ENCODE assay signal across 8 cellular contexts in the genomic region with DNA sequence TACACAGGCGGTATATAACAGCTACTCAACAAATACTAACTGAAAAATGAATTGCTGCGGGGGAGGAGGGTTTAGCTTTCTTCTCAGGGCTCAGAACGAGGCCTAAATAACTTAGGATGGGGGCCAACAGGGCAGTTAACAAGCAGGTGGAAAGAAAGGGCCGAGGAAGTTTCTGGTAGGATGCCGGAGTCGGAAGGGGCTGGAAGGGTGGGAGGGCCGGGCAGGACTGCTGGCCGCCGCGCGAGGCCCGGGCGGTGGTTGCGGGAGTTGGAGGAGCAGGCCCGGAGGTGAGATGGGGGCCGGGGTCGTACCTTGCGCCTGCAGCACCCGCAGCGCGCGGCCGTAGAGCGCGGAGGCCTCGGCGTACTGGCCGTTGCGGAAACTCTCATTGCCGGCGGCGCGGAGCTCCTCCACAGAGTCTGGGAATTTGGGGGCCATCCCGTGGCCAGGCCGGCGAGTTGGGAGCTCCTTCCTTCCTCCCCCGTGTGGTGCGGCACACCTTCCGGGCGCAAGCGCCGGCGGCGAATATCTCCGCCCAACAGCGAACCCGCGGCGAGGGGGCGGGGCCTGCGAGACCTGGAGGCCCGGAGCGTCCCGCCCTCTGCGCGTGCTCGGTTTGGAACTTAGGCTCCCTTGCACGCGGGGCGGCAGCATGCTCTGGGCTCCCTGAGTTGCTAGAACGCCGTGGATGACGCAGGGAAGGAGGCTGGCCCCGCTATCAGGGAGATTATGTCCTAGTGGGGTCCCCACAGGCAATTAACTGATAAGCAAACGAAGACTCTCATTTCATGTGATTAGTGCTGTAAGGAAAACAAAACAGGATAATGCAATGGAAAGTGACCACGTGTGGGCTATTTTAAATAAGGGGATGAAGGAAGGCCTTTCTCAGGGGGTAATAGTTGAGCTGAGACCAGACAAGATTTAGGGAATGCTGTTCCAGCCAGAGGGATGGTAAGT. TPM values are rescaled to one million over a fixed set of nuclear protein-coding genes. Genes with fewer than 3 reads are reported as not detected.
DNase-seq lines count a peak whose midpoint lies in the region; ATAC-seq and TF ChIP-seq lines count a peak whose summit lies in the region.

A gene with protein sequence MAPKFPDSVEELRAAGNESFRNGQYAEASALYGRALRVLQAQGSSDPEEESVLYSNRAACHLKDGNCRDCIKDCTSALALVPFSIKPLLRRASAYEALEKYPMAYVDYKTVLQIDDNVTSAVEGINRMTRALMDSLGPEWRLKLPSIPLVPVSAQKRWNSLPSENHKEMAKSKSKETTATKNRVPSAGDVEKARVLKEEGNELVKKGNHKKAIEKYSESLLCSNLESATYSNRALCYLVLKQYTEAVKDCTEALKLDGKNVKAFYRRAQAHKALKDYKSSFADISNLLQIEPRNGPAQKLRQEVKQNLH (minus strand): TSS at position 502 of the 957 bp plus-strand sequence. CDS start 64 bp downstream, at position 438.

- H3K9me3 ChIP-seq in SK-N-SH (no peaks in the 10 kb centered on the region), gastroesophageal sphincter (no peaks in the 10 kb centered on the region)

- H3F3A ChIP-seq in SK-N-SH (replicated peaks; ENCODE audit: insufficient read depth) = peaks cover 26% of the 10 kb centered on the region

- H3K4me2 ChIP-seq in SK-N-SH = peak within 1 kb of the TSS; percentile 96

- CTCF ChIA-PET in SK-N-SH (lab: Yijun Ruan, JAX) = interaction anchor here (0.6 to 1.5 kb wide), 6 partner anchors 9 to 871 kb away, joined by 3 to 4 read pairs (median 3); no protein-coding TSS in a partner anchor

- TF ChIP-seq CTCF in SK-N-SH (IDR thresholded peaks at IDR 0.05) (no peak), gastroesophageal sphincter (IDR thresholded peaks at IDR 0.05) (peak in 1 of 4 experiments; percentile 32)

- ATAC-seq in HG02588 (IDR thresholded peaks at IDR 0.05; ENCODE audit: unreplicated experiment) = peak; percentile 81
- ATAC-seq in gastroesophageal sphincter = peak; percentile 97

- H3K27me3 ChIP-seq in SK-N-SH (ENCODE audit: insufficient read depth) (no peaks in the 10 kb centered on the region), gastroesophageal sphincter (no peaks in the 10 kb centered on the region)

- WGBS in SK-N-SH (ENCODE audit: low lambda C conversion rate) = 4% methylated on average over 15 of the region's 66 CpGs
- 0% methylated on average over 11 to 13 of the region's 66 CpGs for WGBS in gastroesophageal sphincter (ENCODE audit: low coverage in 1 of 2), 2 donors

- H3K4me3 ChIP-seq in GM08714 (ENCODE audit: low read length) (peak within 1 kb of the TSS; percentile 97), SK-N-SH (ENCODE audit: low read depth in 2 of 2, low read length in 1 of 2) (peak within 1 kb of the TSS; percentile 81 to 82), gastroesophageal sphincter (peak within 1 kb of the TSS; percentile 72 to 79)

- POLR2A ChIA-PET in SK-N-SH (lab: Yijun Ruan, JAX) = interaction anchor here (1.0 kb wide), 2 partner anchors 9 to 28 kb away, joined by 3 read pairs; no protein-coding TSS in a partner anchor

- peak; percentile 89 for DNase-seq in NCI-H1092 (lab: John Stamatoyannopoulos, UW)
- peak; percentile 98 for DNase-seq in SK-N-SH
- peak; percentile 98 for DNase-seq in activated naive CD4-positive, alpha-beta T cell treated with anti-CD3 and anti-CD28 coated beads, Interleukin-2, amount 50 U/mL, for 16 hours
- peak; percentile 52 for DNase-seq in non-pigmented ciliary epithelial cell (ENCODE audit: low read depth)
- DNase-seq in superior temporal gyrus (ENCODE audit: extremely low spot score) = peak; percentile 94

- peaks cover 12 to 15% of the 10 kb centered on the region in 2 experiments for H3K36me3 ChIP-seq in SK-N-SH (replicated peaks in 1 of 2; ENCODE audit: control insufficient read depth in 1 of 2, insufficient read depth in 2 of 2, low read length in 1 of 2)
- H3K36me3 ChIP-seq in gastroesophageal sphincter = peaks cover 0 to 19% of the 10 kb centered on the region in 2 donors

- H3K4me1 ChIP-seq in SK-N-SH (ENCODE audit: control insufficient read depth in 1 of 2, insufficient read depth in 2 of 2, low read depth in 1 of 2, low read length in 1 of 2) (peaks cover 18 to 24% of the 10 kb centered on the region in 2 experiments), gastroesophageal sphincter (peaks cover 0 to 31% (median 0%) of the 10 kb centered on the region in 3 donors)

- H3K27ac ChIP-seq in SK-N-SH (ENCODE audit: low read depth in 2 of 2, low read length in 1 of 2) = peak within 1 kb of the TSS; percentile 70 to 75
- H3K27ac ChIP-seq in gastroesophageal sphincter = peak within 1 kb of the TSS; percentile 26 to 89 (median 84)

- no peak for TF ChIP-seq EP300 in SK-N-SH (IDR thresholded peaks at IDR 0.05; ENCODE audit: borderline replicate concordance in 1 of 2, low read depth in 1 of 2, low read length in 1 of 2)
- no peak for TF ChIP-seq EP300 in gastroesophageal sphincter (IDR thresholded peaks at IDR 0.05)

- TF ChIP-seq POLR2A in gastroesophageal sphincter (IDR thresholded peaks at IDR 0.05) = peak; percentile 62 to 63

- peaks cover 16% of the 10 kb centered on the region for H4K20me1 ChIP-seq in SK-N-SH (ENCODE audit: insufficient read depth)

- peaks cover 44% of the 10 kb centered on the region for H3K79me2 ChIP-seq in SK-N-SH (ENCODE audit: insufficient read depth)

- H2AFZ ChIP-seq in SK-N-SH (ENCODE audit: low read depth) = peak within 1 kb of the TSS; percentile 87

- H3K9me2 ChIP-seq in SK-N-SH = no peaks in the 10 kb centered on the region

- TF ChIP-seq RAD21 in SK-N-SH (IDR thresholded peaks at IDR 0.05; ENCODE audit: low read length) = no peak

- peak within 1 kb of the TSS; percentile 80 for H3K9ac ChIP-seq in SK-N-SH

TF ChIP-seq in SK-N-SH, 30 proteins besides CTCF, POLR2A, EP300 and RAD21:
- TF ChIP-seq TAF1 (IDR thresholded peaks at IDR 0.05; ENCODE audit: borderline replicate concordance, low read depth, low read length) (0 out of 2 replicates have a peak, but pooled peaks have one; percentile 64), JUND (IDR thresholded peaks at IDR 0.05) (no peak), RXRA (IDR thresholded peaks at IDR 0.05; ENCODE audit: borderline replicate concordance, low read depth) (no peak), POLR2AphosphoS5 (IDR thresholded peaks at IDR 0.05; ENCODE audit: low read depth, low read length) (peak; percentile 84), MEF2A (IDR thresholded peaks at IDR 0.05; ENCODE audit: borderline replicate concordance, low read depth) (no peak), TCF12 (IDR thresholded peaks at IDR 0.05) (no peak), YY1 (IDR thresholded peaks at IDR 0.05; ENCODE audit: low read depth) (no peak), SIN3A (IDR thresholded peaks at IDR 0.05; ENCODE audit: borderline replicate concordance, low read depth, low read length) (peak; percentile 35; the same call in 1 of the 2 replicates), NRF1 (IDR thresholded peaks at IDR 0.05; ENCODE audit: low read depth, low read length) (peak; percentile 77), FOXJ3 (CRISPR knock-in tag; IDR thresholded peaks at IDR 0.05) (no peak), RCOR1 (IDR thresholded peaks at IDR 0.05; ENCODE audit: low read length) (no peak), GABPA (IDR thresholded peaks at IDR 0.05; ENCODE audit: low read depth) (no peak), MXI1 (IDR thresholded peaks at IDR 0.05; ENCODE audit: low read depth, low read length) (peak; percentile 96), SMC3 (IDR thresholded peaks at IDR 0.05; ENCODE audit: low read depth, low read length) (no peak), TEAD4 (IDR thresholded peaks at IDR 0.05; ENCODE audit: borderline replicate concordance, insufficient read depth) (no peak), GATA2 (CRISPR knock-in tag; IDR thresholded peaks at IDR 0.05) (no peak)
- TF ChIP-seq, protein P1, sequence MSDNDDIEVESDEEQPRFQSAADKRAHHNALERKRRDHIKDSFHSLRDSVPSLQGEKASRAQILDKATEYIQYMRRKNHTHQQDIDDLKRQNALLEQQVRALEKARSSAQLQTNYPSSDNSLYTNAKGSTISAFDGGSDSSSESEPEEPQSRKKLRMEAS (IDR thresholded peaks at IDR 0.05; ENCODE audit: low read depth) = peak; percentile 98

RNA-seq across cellular contexts. Expression of the gene that starts here (rescaled TPM):
- 40.5 and 51.4 TPM in 2 replicates for polyA plus RNA-seq in SK-N-SH (2012; rRNA removed)
- 38.4 and 45.5 TPM in 2 replicates for polyA plus RNA-seq in SK-N-SH (2012; cell fraction: cytosol; rRNA removed)
- 27.1 and 33.1 TPM in 2 replicates for polyA plus RNA-seq in SK-N-SH (2012; cell fraction: nucleus; rRNA removed)
- 10 to 100 TPM in 3 of 4 donors, 1 to 10 TPM in 1; 6.8 to 16.5 (median 13.8) TPM for total RNA-seq in gastroesophageal sphincter

Comparison
In these comparisons a context has a peak if more than half of its experiments do, and no peak if none do; other contexts are left out.
1. Peak in every context shown above with its lines: DNase-seq, ATAC-seq, H3K4me3 ChIP-seq and H3K27ac ChIP-seq.